20 cellular contexts compared by ENCODE assay signal in genomic region chr1:164586619-164587018, GRCh38. TPM values are rescaled to one million over a fixed set of nuclear protein-coding genes. Genes with fewer than 3 reads are reported as not detected.
DNase-seq lines count a peak whose midpoint lies in the region; ATAC-seq and TF ChIP-seq lines count a peak whose summit lies in the region.
"Had no signal": no experiment of that assay in that cellular context is flagged by ENCODE, and none has a peak within 500 bp of the region (broad histone marks: within the 10 kb centered on the region; RNA-seq: fewer than 3 reads in every experiment).

No MANE protein-coding gene starts in this region.

- H3K27ac ChIP-seq in IMR-90 (ENCODE audit: insufficient read depth, low read length): no peak overlapping the region
- H3K27ac ChIP-seq in muscle layer of duodenum (ENCODE audit: low read length): peak overlapping the region; percentile 2
- H3K27ac ChIP-seq in tibial artery: peak overlapping the region; percentile 89 to 92
- no peak overlapping the region for H3K27ac ChIP-seq in PC-3 (ENCODE audit: low read length)
- H3K27ac ChIP-seq: HL-60, RWPE1 had no signal

- in situ Hi-C loops in IMR-90 (cut with MboI; ENCODE audit: low sequenced_read_pairs): no loop called here

- H3K56ac ChIP-seq in IMR-90 (ENCODE audit: extremely low read depth, insufficient read depth, low read length): no peak overlapping the region

- TF ChIP-seq POLR2A in IMR-90 (IDR thresholded peaks at IDR 0.05; ENCODE audit: low read depth, low read length): no peak

- H3K18ac ChIP-seq in IMR-90 (ENCODE audit: low read depth, low read length): no peak overlapping the region

- no peak for TF ChIP-seq RAD21 in IMR-90 (IDR thresholded peaks at IDR 0.05; ENCODE audit: low read length)

- no peak overlapping the region; the same call in 1 of the 2 replicates for H2AK5ac ChIP-seq in IMR-90 (ENCODE audit: low read depth, low read length)

- POLR2A ChIA-PET in IMR-90 (lab: Charles Lee; ENCODE audit: unreplicated experiment) (no interaction called here), PC-3 (lab: Charles Lee; ENCODE audit: unreplicated experiment) (no interaction called here)

- H4K20me1 ChIP-seq in IMR-90 (ENCODE audit: insufficient read depth, low read length) (no peaks in the 10 kb centered on the region), PC-3 (ENCODE audit: low read length) (no peaks in the 10 kb centered on the region)

- no peak overlapping the region for H2BK20ac ChIP-seq in IMR-90 (ENCODE audit: low read depth, low read length)

- no peaks in the 10 kb centered on the region for H3K79me2 ChIP-seq in PC-3 (ENCODE audit: low read length)

- H2BK120ac ChIP-seq in IMR-90 (ENCODE audit: low read depth, low read length): no peak overlapping the region

- no peak overlapping the region for H3K14ac ChIP-seq in IMR-90 (replicated peaks; ENCODE audit: low read depth, low read length)

- peak overlapping the region; percentile 64; the same call in 1 of the 2 replicates for H3K23ac ChIP-seq in IMR-90 (ENCODE audit: low read depth, low read length)

- peaks cover 2 to 6% of the 10 kb centered on the region in 2 experiments; a peak in 2 of 4 replicates for H3K79me1 ChIP-seq in IMR-90 (ENCODE audit: low read depth in 1 of 2, low read length in 2 of 2)

- H3K9ac ChIP-seq in IMR-90 (ENCODE audit: low read depth, low read length): no peak overlapping the region
- H3K9ac ChIP-seq in PC-3 (ENCODE audit: low read length): no peak overlapping the region

- CTCF ChIA-PET in IMR-90 (lab: Yijun Ruan, JAX): interaction anchor here (0.6 kb wide), 1 partner anchor 1950 kb away, joined by 3 read pairs; no protein-coding TSS in a partner anchor
- CTCF ChIA-PET in PC-3 (lab: Charles Lee): no interaction called here

- BruUV-seq in IMR-90 (replicated peaks; lab: Mats Ljungman, UMichigan) (no TSS peak), PC-3 (replicated peaks; lab: Mats Ljungman, UMichigan) (no TSS peak)

- ATAC-seq in IMR-90 (ENCODE audit: low read depth) (no peak), GM21737 (IDR thresholded peaks at IDR 0.05; ENCODE audit: unreplicated experiment) (no peak), PC-3 (no peak)

- H3K27ac Mint-ChIP-seq in brain: peak overlapping the region; percentile 77 to 96 (median 86)
- H3K27ac Mint-ChIP-seq: CD4-positive, CD25-positive, alpha-beta regulatory T cell had no signal

- no peak overlapping the region for H2AK9ac ChIP-seq in IMR-90 (replicated peaks; ENCODE audit: low read depth, low read length, poor library complexity)

- H3K9me2 ChIP-seq in PC-3 (replicated peaks; ENCODE audit: low read length): no peaks in the 10 kb centered on the region

- H3K4me2 ChIP-seq in IMR-90 (ENCODE audit: low read depth, low read length): no peak overlapping the region
- no peak overlapping the region for H3K4me2 ChIP-seq in PC-3 (ENCODE audit: low read length)

- H4K8ac ChIP-seq in IMR-90 (ENCODE audit: low read depth in 2 of 2, low read length in 2 of 2): no peak overlapping the region

- no peak overlapping the region for H3K4ac ChIP-seq in IMR-90 (ENCODE audit: low read depth, low read length)

- dilution Hi-C loops in IMR-90 (cut with HindIII; ENCODE audit: low sequenced_read_pairs, unreplicated experiment): no loop called here

- H3K27me3 Mint-ChIP-seq in brain: peaks cover 3% of the 10 kb centered on the region
- H3K27me3 Mint-ChIP-seq: CD4-positive, CD25-positive, alpha-beta regulatory T cell had no signal

- no peak overlapping the region for H4K91ac ChIP-seq in IMR-90 (ENCODE audit: insufficient read depth, low read depth, low read length)

- H3K4me1 ChIP-seq in IMR-90 (ENCODE audit: control insufficient read depth, insufficient read depth, low read length) (peaks cover 15% of the 10 kb centered on the region), muscle layer of duodenum (ENCODE audit: control insufficient read depth in 1 of 2, insufficient read depth in 2 of 2, low read length in 2 of 2) (peaks cover 17 to 79% of the 10 kb centered on the region in 2 donors), tibial artery (peaks cover 0 to 70% (median 50%) of the 10 kb centered on the region in 4 donors), PC-3 (ENCODE audit: insufficient read depth, low read length) (no peaks in the 10 kb centered on the region; the same call in 1 of the 2 replicates)

- H2AFZ ChIP-seq in IMR-90 (replicated peaks; ENCODE audit: low read length, poor library complexity) (no peak overlapping the region), PC-3 (ENCODE audit: low read length) (no peak overlapping the region)

- intact Hi-C loops in IMR-90 (cut with micrococcal nuclease): no loop called here
- intact Hi-C loops in tibial artery (cut with DNase I; ENCODE audit: low total_unique reads): no loop called here
- intact Hi-C loops in PC-3 (cut with micrococcal nuclease): no loop called here

- H2BK15ac ChIP-seq in IMR-90 (ENCODE audit: low read depth, low read length): no peak overlapping the region

- H3K4me1 Mint-ChIP-seq in brain: peaks cover 92% of the 10 kb centered on the region
- H3K4me1 Mint-ChIP-seq: CD4-positive, CD25-positive, alpha-beta regulatory T cell had no signal

- H4K5ac ChIP-seq in IMR-90 (ENCODE audit: low read depth, low read length): no peak overlapping the region

- no peaks in the 10 kb centered on the region for H3K9me3 Mint-ChIP-seq in brain

- peak overlapping the region; percentile 7 to 85 (median 32) for H3K4me3 Mint-ChIP-seq in brain
- H3K4me3 Mint-ChIP-seq: CD4-positive, CD25-positive, alpha-beta regulatory T cell had no signal

- H3K4me3 ChIP-seq in IMR-90 (ENCODE audit: insufficient read depth, low read depth, low read length): no peak overlapping the region
- H3K4me3 ChIP-seq in muscle layer of duodenum (ENCODE audit: low read depth in 1 of 2, low read length in 2 of 2): no peak overlapping the region
- H3K4me3 ChIP-seq in tibial artery: no peak overlapping the region
- no peak overlapping the region for H3K4me3 ChIP-seq in PC-3 (ENCODE audit: low read length)

- WGBS in IMR-90 (ENCODE audit: extremely low coverage in 2 of 2, insufficient read length in 1 of 2), 2 experiments: 58% methylated on average over 3 of the region's 5 CpGs; no CpG with 5 or more reads in 1 of the 2 experiments

- peaks cover 11% of the 10 kb centered on the region; the same call in 1 of the 2 replicates for H3K36me3 ChIP-seq in IMR-90 (ENCODE audit: control insufficient read depth, insufficient read depth, low read length)
- H3K36me3 ChIP-seq in muscle layer of duodenum (ENCODE audit: control insufficient read depth in 1 of 2, insufficient read depth in 2 of 2, low read length in 2 of 2): no peaks in the 10 kb centered on the region
- no peaks in the 10 kb centered on the region for H3K36me3 ChIP-seq in tibial artery
- no peaks in the 10 kb centered on the region for H3K36me3 ChIP-seq in PC-3 (ENCODE audit: low read depth, low read length)

- H3F3A ChIP-seq in PC-3 (ENCODE audit: low read length, unreplicated experiment): no peaks in the 10 kb centered on the region

- H3K9me1 ChIP-seq in IMR-90 (ENCODE audit: insufficient read depth, low read length): no peaks in the 10 kb centered on the region; the same call in 1 of the 2 replicates

- H3K27me3 ChIP-seq in IMR-90 (ENCODE audit: control insufficient read depth, insufficient read depth, low read length) (no peaks in the 10 kb centered on the region), muscle layer of duodenum (ENCODE audit: low read depth, low read length) (no peaks in the 10 kb centered on the region), tibial artery (no peaks in the 10 kb centered on the region), PC-3 (ENCODE audit: low read length) (no peaks in the 10 kb centered on the region)

- TF ChIP-seq CTCF in IMR-90 (conservative IDR thresholded peaks at IDR 0.05; ENCODE audit: low read depth, low read length) (no peak), brain (conservative IDR thresholded peaks at IDR 0.05) (no peak), tibial artery (IDR thresholded peaks at IDR 0.05) (no peak), PC-3 (conservative IDR thresholded peaks at IDR 0.05; ENCODE audit: low read depth, low read length) (no peak)

- peaks cover 45% of the 10 kb centered on the region for H3K36me3 Mint-ChIP-seq in brain
- H3K36me3 Mint-ChIP-seq: CD4-positive, CD25-positive, alpha-beta regulatory T cell had no signal

- DNase-seq in IMR-90 (no peak), tibial artery (no peak), PC-3 (no peak)
- no peak for DNase-seq in stimulated activated CD4-positive, alpha-beta T cell treated with anti-CD3 and anti-CD28 coated beads, Interleukin-15, amount 100 ng/mL, for 24 hours
- DNase-seq: ACHN; Calu3; CD4-positive, CD25-positive, alpha-beta regulatory T cell; DMS79; KBM-7; NCI-H1092; NCI-H1694; NCI-H526; NK-92 treated with Interleukin-12 subunit alpha and Interleukin-12 subunit beta, amount 100 ng/mL, for 24 hours; OCI-M1 had no signal

- H2BK5ac ChIP-seq in IMR-90 (ENCODE audit: low read depth, low read length, poor library complexity, severe bottlenecking): no peak overlapping the region

- no peaks in the 10 kb centered on the region for H3K9me3 ChIP-seq in IMR-90 (ENCODE audit: control insufficient read depth, insufficient read depth, low read length)
- H3K9me3 ChIP-seq in muscle layer of duodenum (ENCODE audit: control insufficient read depth in 1 of 2, low read length in 2 of 2): no peaks in the 10 kb centered on the region
- no peaks in the 10 kb centered on the region for H3K9me3 ChIP-seq in tibial artery
- no peaks in the 10 kb centered on the region for H3K9me3 ChIP-seq in PC-3 (ENCODE audit: low read length)

TF ChIP-seq in IMR-90, 13 proteins besides CTCF, POLR2A, EP300 and RAD21 (continues in another document):
- TF ChIP-seq CEBPB (IDR thresholded peaks at IDR 0.05; ENCODE audit: low read depth, low read length): no peak
- TF ChIP-seq RCOR1 (IDR thresholded peaks at IDR 0.05; ENCODE audit: insufficient replicate concordance, low read length): no peak
- no peak for TF ChIP-seq SMC3 (IDR thresholded peaks at IDR 0.05; ENCODE audit: low read depth, low read length)
- no peak for TF ChIP-seq MAZ (IDR thresholded peaks at IDR 0.05; ENCODE audit: borderline replicate concordance, low read depth, low read length)
- TF ChIP-seq CHD1 (IDR thresholded peaks at IDR 0.05; ENCODE audit: low read depth, low read length): no peak
- no peak for TF ChIP-seq USF2 (IDR thresholded peaks at IDR 0.05; ENCODE audit: low read depth, low read length)
- no peak for TF ChIP-seq NFE2L2 (IDR thresholded peaks at IDR 0.05; ENCODE audit: low read depth, low read length)

RNA-seq across cellular contexts. Expression of gene PBX1, which starts 27.6 kb away (rescaled TPM):
- 17.5 and 17.9 TPM in 2 replicates for total RNA-seq in IMR-90 (2012; rRNA removed)
- 12.3 and 13.9 TPM in 2 replicates for polyA plus RNA-seq in IMR-90 (2012; rRNA removed)
- polyA plus RNA-seq in IMR-90 (2012; cell fraction: cytosol; rRNA removed): 7.1 and 11.7 TPM in 2 replicates
- 8.2 and 17.8 TPM in 2 replicates for polyA plus RNA-seq in IMR-90 (2012; cell fraction: nucleus; rRNA removed; ENCODE audit: low replicate concordance)
- 72.1 TPM for polyA plus RNA-seq in brain (ENCODE audit: insufficient read depth, low read depth, low replicate concordance)
- 8.4 and 9.8 TPM in 2 replicates for total RNA-seq in PC-3 (2014; rRNA removed)
- total RNA-seq: G401 had no signal

Comparison
In these comparisons a context has a peak if more than half of its experiments do, and no peak if none do; other contexts are left out.
1. H3K27ac ChIP-seq: peak in muscle layer of duodenum (single experiment) and tibial artery (2 of 2); none in IMR-90 (single experiment) and PC-3 (single experiment).